In the genomic region with DNA sequence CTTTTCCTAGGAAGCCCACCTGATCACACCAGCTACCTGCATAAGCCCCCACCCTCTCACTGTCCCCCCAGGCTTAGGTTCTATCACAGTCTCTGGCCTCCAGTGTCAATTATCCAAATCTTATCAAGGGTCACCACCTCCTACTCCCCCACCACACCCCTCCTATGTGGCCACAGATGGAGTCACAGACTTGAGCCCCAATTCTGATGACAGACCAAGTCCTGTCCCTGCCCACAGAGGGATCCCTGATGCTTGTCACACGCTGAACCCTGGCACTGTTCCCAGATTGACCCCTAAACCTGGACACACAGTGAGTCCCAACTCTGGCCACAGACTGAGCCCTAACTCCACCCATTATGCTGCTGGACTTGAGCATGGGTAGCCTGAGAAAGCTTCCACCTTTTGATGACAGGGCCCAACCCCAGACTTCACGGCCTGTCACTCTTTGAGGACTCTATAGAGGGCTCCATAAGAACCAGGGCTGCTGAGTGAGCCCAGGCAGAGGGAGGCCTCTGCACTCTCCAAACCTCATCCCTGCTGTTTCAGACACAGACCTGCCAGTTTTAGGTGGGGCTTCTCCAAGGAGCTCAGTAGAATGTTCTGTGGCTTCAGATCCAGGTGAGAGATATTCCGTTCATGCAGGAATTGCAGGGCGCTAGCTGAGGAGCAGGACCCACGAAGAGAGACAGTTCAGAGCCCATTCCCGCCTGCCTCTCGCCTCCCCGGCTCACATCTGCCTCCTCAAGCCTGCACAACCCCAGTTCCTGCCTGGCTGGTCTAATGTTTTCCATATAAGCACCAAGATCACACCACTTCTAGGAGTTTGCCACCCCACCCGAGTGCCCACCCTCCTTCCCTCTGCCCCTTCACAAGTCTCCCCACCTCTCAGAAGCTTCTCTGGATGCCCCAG, we compare ENCODE assay signal across 16 cellular contexts. TPM values are rescaled to one million over a fixed set of nuclear protein-coding genes. Genes with fewer than 3 reads are reported as not detected.
DNase-seq lines count a peak whose midpoint lies in the region; TF ChIP-seq lines count a peak whose summit lies in the region.
"Had no signal": no experiment of that assay in that cellular context is flagged by ENCODE, and none has a peak within 500 bp of the region (broad histone marks: within the 10 kb centered on the region; RNA-seq: fewer than 3 reads in every experiment).

No MANE protein-coding gene starts in this region.

- H3K9ac ChIP-seq in SU-DHL-6 (ENCODE audit: low read length), result no peak overlapping the region

- intact Hi-C loops in dendritic cell treated with granulocyte-macrophage colony-stimulating factor and Interleukin-4, amounts not matched to agents 40 ng/mL and 50 ng/mL, for 4 days (cut with micrococcal nuclease), result loop anchor here (5.0 kb wide), 1 partner anchor 96 kb away; a partner anchor contains a TSS
- intact Hi-C loops in ascending aorta (cut with DNase I), result loop anchor here (5.0 kb wide), 2 partner anchors 96 to 111 kb away; a partner anchor contains a TSS

- peaks cover 4 to 7% of the 10 kb centered on the region in 2 donors for H3K4me1 ChIP-seq in ascending aorta

- H3K27me3 Mint-ChIP-seq in activated CD4-positive, alpha-beta T cell treated with anti-CD3 and anti-CD28 coated beads, Interleukin-2, amount 10 ng/mL, durations not matched to agents 7 days and 5 days, result no peaks in the 10 kb centered on the region
- no peaks in the 10 kb centered on the region for H3K27me3 Mint-ChIP-seq in dendritic cell treated with granulocyte-macrophage colony-stimulating factor and Interleukin-4, amounts not matched to agents 40 ng/mL and 50 ng/mL, for 4 days
- H3K27me3 Mint-ChIP-seq in progenitor cell of endocrine pancreas, result no peaks in the 10 kb centered on the region

- no peaks in the 10 kb centered on the region for H3K9me3 Mint-ChIP-seq in activated CD4-positive, alpha-beta T cell treated with anti-CD3 and anti-CD28 coated beads, Interleukin-2, amount 10 ng/mL, durations not matched to agents 7 days and 5 days
- no peaks in the 10 kb centered on the region for H3K9me3 Mint-ChIP-seq in dendritic cell treated with granulocyte-macrophage colony-stimulating factor and Interleukin-4, amounts not matched to agents 40 ng/mL and 50 ng/mL, for 4 days
- H3K9me3 Mint-ChIP-seq in progenitor cell of endocrine pancreas (ENCODE audit: low read depth), result no peaks in the 10 kb centered on the region

- DNase-seq in activated CD4-positive, alpha-beta T cell treated with anti-CD3 and anti-CD28 coated beads, Interleukin-2, amount 10 ng/mL, durations not matched to agents 7 days and 5 days, result no peak
- no peak for DNase-seq in activated CD4-positive, alpha-beta T cell treated with anti-CD3 and anti-CD28 coated beads, Interleukin-2, amount 50 U/mL, for 1 hour
- DNase-seq in progenitor cell of endocrine pancreas (ENCODE audit: low spot score, unreplicated experiment), result no peak
- DNase-seq in ascending aorta (ENCODE audit: low spot score in 2 of 2), result no peak
- no peak for DNase-seq in mucosa of gallbladder (ENCODE audit: low spot score)
- DNase-seq in GM13976 (ENCODE audit: low spot score), result no peak
- DNase-seq: EL, NCI-H1105 treated with DMSO at 0.1 percent for 48 hours, NCI-H510A, trophoblast cell had no signal

- H3K27ac ChIP-seq in SU-DHL-6 (ENCODE audit: low read depth, low read length) (no peak overlapping the region), ascending aorta (no peak overlapping the region)
- H3K27ac ChIP-seq: colonic mucosa had no signal

- TF ChIP-seq CTCF in SU-DHL-6 (IDR thresholded peaks at IDR 0.05; ENCODE audit: insufficient read depth, low read length, poor library complexity, severe bottlenecking) (no peak), progenitor cell of endocrine pancreas (IDR thresholded peaks at IDR 0.05; ENCODE audit: unreplicated experiment) (no peak), ascending aorta (IDR thresholded peaks at IDR 0.05) (no peak), GM13976 (IDR thresholded peaks at IDR 0.05; ENCODE audit: borderline replicate concordance, control extremely low read depth, extremely low read depth, insufficient read depth, missing control alignments) (no peak)

- H3K4me1 Mint-ChIP-seq in activated CD4-positive, alpha-beta T cell treated with anti-CD3 and anti-CD28 coated beads, Interleukin-2, amount 10 ng/mL, durations not matched to agents 7 days and 5 days, result peaks cover 50% of the 10 kb centered on the region
- H3K4me1 Mint-ChIP-seq in dendritic cell treated with granulocyte-macrophage colony-stimulating factor and Interleukin-4, amounts not matched to agents 40 ng/mL and 50 ng/mL, for 4 days (ENCODE audit: low read depth), result peaks cover 42% of the 10 kb centered on the region
- peaks cover 10% of the 10 kb centered on the region for H3K4me1 Mint-ChIP-seq in progenitor cell of endocrine pancreas (ENCODE audit: low read depth)

- H3K4me3 ChIP-seq in SU-DHL-6 (ENCODE audit: insufficient read depth, low read length, poor library complexity, severe bottlenecking), result no peak overlapping the region
- no peak overlapping the region for H3K4me3 ChIP-seq in ascending aorta

- H4K20me1 ChIP-seq in SU-DHL-6 (ENCODE audit: low read depth, low read length), result no peaks in the 10 kb centered on the region

- H3K9me3 ChIP-seq in SU-DHL-6 (ENCODE audit: insufficient read depth, low read length), result no peaks in the 10 kb centered on the region
- no peaks in the 10 kb centered on the region for H3K9me3 ChIP-seq in ascending aorta
- H3K9me3 ChIP-seq: colonic mucosa, HAP-1 had no signal

- H3K9me2 ChIP-seq in SU-DHL-6 (replicated peaks; ENCODE audit: insufficient read depth, low read length), result no peaks in the 10 kb centered on the region

- H3K27ac Mint-ChIP-seq in activated CD4-positive, alpha-beta T cell treated with anti-CD3 and anti-CD28 coated beads, Interleukin-2, amount 10 ng/mL, durations not matched to agents 7 days and 5 days, result no peak overlapping the region
- H3K27ac Mint-ChIP-seq in dendritic cell treated with granulocyte-macrophage colony-stimulating factor and Interleukin-4, amounts not matched to agents 40 ng/mL and 50 ng/mL, for 4 days, result peak overlapping the region; percentile 17
- no peak overlapping the region for H3K27ac Mint-ChIP-seq in progenitor cell of endocrine pancreas

- H3K79me2 ChIP-seq in SU-DHL-6 (ENCODE audit: insufficient read depth, low read length), result no peaks in the 10 kb centered on the region

- POLR2A ChIA-PET in activated CD4-positive, alpha-beta T cell treated with anti-CD3 and anti-CD28 coated beads, Interleukin-2, amount 10 ng/mL, durations not matched to agents 7 days and 5 days (lab: Charles Lee), result interaction anchor here (0.6 kb wide), 1 partner anchor 67 kb away, joined by 6 read pairs; no protein-coding TSS in a partner anchor

- no peak overlapping the region for H2AFZ ChIP-seq in SU-DHL-6 (ENCODE audit: low read depth, low read length, severe bottlenecking)

- CTCF ChIA-PET in activated CD4-positive, alpha-beta T cell treated with anti-CD3 and anti-CD28 coated beads, Interleukin-2, amount 10 ng/mL, durations not matched to agents 7 days and 5 days (lab: Charles Lee), result interaction anchor here (1.1 to 1.9 kb wide), 7 partner anchors 8 to 206 kb away, joined by 3 to 7 read pairs (median 4); no protein-coding TSS in a partner anchor

- in situ Hi-C loops in GM13976 (cut with MboI; ENCODE audit: low sequenced_read_pairs, unreplicated experiment), result no loop called here

- H3K36me3 ChIP-seq in SU-DHL-6 (ENCODE audit: low read length) (no peaks in the 10 kb centered on the region), ascending aorta (peaks cover 15 to 27% of the 10 kb centered on the region in 2 donors)
- H3K36me3 ChIP-seq: colonic mucosa had no signal

- H3K36me3 Mint-ChIP-seq in activated CD4-positive, alpha-beta T cell treated with anti-CD3 and anti-CD28 coated beads, Interleukin-2, amount 10 ng/mL, durations not matched to agents 7 days and 5 days (ENCODE audit: low read depth), result peaks cover 22% of the 10 kb centered on the region
- peaks cover 87% of the 10 kb centered on the region for H3K36me3 Mint-ChIP-seq in dendritic cell treated with granulocyte-macrophage colony-stimulating factor and Interleukin-4, amounts not matched to agents 40 ng/mL and 50 ng/mL, for 4 days (ENCODE audit: low read depth)
- H3K36me3 Mint-ChIP-seq in progenitor cell of endocrine pancreas (ENCODE audit: insufficient read depth), result no peaks in the 10 kb centered on the region

- H3K27me3 ChIP-seq in SU-DHL-6 (ENCODE audit: low read length), result no peaks in the 10 kb centered on the region
- H3K27me3 ChIP-seq in ascending aorta, result no peaks in the 10 kb centered on the region
- H3K27me3 ChIP-seq: colonic mucosa had no signal

- peaks cover 20% of the 10 kb centered on the region; the same call in 1 of the 2 replicates for H3F3A ChIP-seq in SU-DHL-6 (ENCODE audit: insufficient read depth)

- H3K4me3 Mint-ChIP-seq in activated CD4-positive, alpha-beta T cell treated with anti-CD3 and anti-CD28 coated beads, Interleukin-2, amount 10 ng/mL, durations not matched to agents 7 days and 5 days, result peak overlapping the region; percentile 92
- H3K4me3 Mint-ChIP-seq in dendritic cell treated with granulocyte-macrophage colony-stimulating factor and Interleukin-4, amounts not matched to agents 40 ng/mL and 50 ng/mL, for 4 days, result no peak overlapping the region
- peak overlapping the region; percentile 28 for H3K4me3 Mint-ChIP-seq in progenitor cell of endocrine pancreas (ENCODE audit: low read depth)

- H3K4me2 ChIP-seq in SU-DHL-6 (ENCODE audit: low read depth, low read length, poor library complexity, severe bottlenecking), result peak overlapping the region; percentile 81

RNA-seq across cellular contexts. Expression of a gene that starts 1.9 kb away (rescaled TPM):
- total RNA-seq in activated CD4-positive, alpha-beta T cell treated with anti-CD3 and anti-CD28 coated beads, Interleukin-2, amount 10 ng/mL, durations not matched to agents 7 days and 5 days, result 10 to 100 TPM; 56.6 to 66.4 TPM
- total RNA-seq in progenitor cell of endocrine pancreas (37.3 and 39.8 TPM in 2 replicates), ascending aorta (54.0 TPM), mucosa of gallbladder (42.1 TPM)

RNA-seq across cellular contexts. Expression of a gene that starts 14.7 kb away (rescaled TPM):
- under 1 TPM; 0.12 to 0.19 TPM for total RNA-seq in activated CD4-positive, alpha-beta T cell treated with anti-CD3 and anti-CD28 coated beads, Interleukin-2, amount 10 ng/mL, durations not matched to agents 7 days and 5 days
- total RNA-seq in progenitor cell of endocrine pancreas (not detected in 2 replicates), ascending aorta (not detected), mucosa of gallbladder (not detected)
- total RNA-seq: colonic mucosa, fibroblast of villous mesenchyme, myocyte had no signal

RNA-seq across cellular contexts. Expression of a gene that starts 28.5 kb away (rescaled TPM):
- total RNA-seq in activated CD4-positive, alpha-beta T cell treated with anti-CD3 and anti-CD28 coated beads, Interleukin-2, amount 10 ng/mL, durations not matched to agents 7 days and 5 days, result under 1 TPM; 0.87 to 0.92 TPM
- total RNA-seq in progenitor cell of endocrine pancreas (not detected in 2 replicates), ascending aorta (not detected), mucosa of gallbladder (not detected)
- total RNA-seq: colonic mucosa, fibroblast of villous mesenchyme, myocyte had no signal

RNA-seq across cellular contexts. Expression of a gene that starts 32.1 kb away (rescaled TPM):
- 100 to 1,000 TPM; 126 to 128 TPM for total RNA-seq in activated CD4-positive, alpha-beta T cell treated with anti-CD3 and anti-CD28 coated beads, Interleukin-2, amount 10 ng/mL, durations not matched to agents 7 days and 5 days
- 60.0 and 63.0 TPM in 2 replicates for total RNA-seq in progenitor cell of endocrine pancreas
- total RNA-seq in ascending aorta, result 90.8 TPM
- 110 TPM for total RNA-seq in mucosa of gallbladder

RNA-seq across cellular contexts. Expression of a gene that starts 48.7 kb away (rescaled TPM):
- total RNA-seq in activated CD4-positive, alpha-beta T cell treated with anti-CD3 and anti-CD28 coated beads, Interleukin-2, amount 10 ng/mL, durations not matched to agents 7 days and 5 days, result 10 to 100 TPM; 58.1 to 64.1 TPM
- total RNA-seq in progenitor cell of endocrine pancreas (36.4 and 39.6 TPM in 2 replicates), ascending aorta (118 TPM), mucosa of gallbladder (46.0 TPM)
